Comparison of ENCODE assay signal across 17 cellular contexts in genomic region chr4:73788411-73788810, GRCh38. TPM values are rescaled to one million over a fixed set of nuclear protein-coding genes. Genes with fewer than 3 reads are reported as not detected.
DNase-seq lines count a peak whose midpoint lies in the region; TF ChIP-seq lines count a peak whose summit lies in the region.
"Had no signal": no experiment of that assay in that cellular context is flagged by ENCODE, and none has a peak within 500 bp of the region (broad histone marks: within the 10 kb centered on the region; RNA-seq: fewer than 3 reads in every experiment).

No MANE protein-coding gene starts in this region.

- H4K20me1 ChIP-seq in mammary epithelial cell (ENCODE audit: insufficient read depth, low read length): no peaks in the 10 kb centered on the region

- in situ Hi-C loops in mammary epithelial cell (cut with MboI; ENCODE audit: low sequenced_read_pairs in 2 of 2): no loop called here

- H3K79me2 ChIP-seq in mammary epithelial cell (ENCODE audit: insufficient read depth, low read length): no peaks in the 10 kb centered on the region

- H3K9me3 ChIP-seq in mammary epithelial cell (replicated peaks; ENCODE audit: insufficient read depth, low read length) (no peaks in the 10 kb centered on the region), breast epithelium (peaks cover 0 to 4% of the 10 kb centered on the region in 2 donors), Caco-2 (no peaks in the 10 kb centered on the region)
- H3K9me3 ChIP-seq: A549 had no signal

- CTCF ChIA-PET in mammary epithelial cell (lab: Charles Lee; ENCODE audit: low non-redundant PET): interaction anchor here (1.0 kb wide), 1 partner anchor 116 kb away, joined by 17 read pairs; no protein-coding TSS in a partner anchor
- CTCF ChIA-PET in Caco-2 (lab: Charles Lee): no interaction called here
- CTCF ChIA-PET in activated naive CD4-positive, alpha-beta T cell treated with anti-CD3 and anti-CD28 coated beads, Interleukin-2, amount 10 ng/mL, durations not matched to agents 7 days and 5 days (lab: Charles Lee): no interaction called here

- no peak overlapping the region for H3K27ac ChIP-seq in mammary epithelial cell (ENCODE audit: insufficient read depth, low read depth, low read length)
- H3K27ac ChIP-seq in breast epithelium: no peak overlapping the region
- H3K27ac ChIP-seq: 22Rv1, A549, C4-2B had no signal

- no peaks in the 10 kb centered on the region for H3K36me3 Mint-ChIP-seq in Caco-2 (ENCODE audit: insufficient read depth, unreplicated experiment)
- no peaks in the 10 kb centered on the region for H3K36me3 Mint-ChIP-seq in activated naive CD4-positive, alpha-beta T cell treated with anti-CD3 and anti-CD28 coated beads, Interleukin-2, amount 10 ng/mL, durations not matched to agents 7 days and 5 days

- H2AFZ ChIP-seq in mammary epithelial cell (ENCODE audit: low read depth, low read length): peak overlapping the region; percentile 58

- peaks cover 23% of the 10 kb centered on the region for H3K27me3 Mint-ChIP-seq in Caco-2 (ENCODE audit: insufficient read depth, unreplicated experiment)
- H3K27me3 Mint-ChIP-seq in activated naive CD4-positive, alpha-beta T cell treated with anti-CD3 and anti-CD28 coated beads, Interleukin-2, amount 10 ng/mL, durations not matched to agents 7 days and 5 days: no peaks in the 10 kb centered on the region
- H3K27me3 Mint-ChIP-seq: CD4-positive, alpha-beta T cell had no signal

- DNase-seq in mammary epithelial cell (no peak), breast epithelium (ENCODE audit: low spot score in 2 of 2) (no peak), epidermal melanocyte (ENCODE audit: insufficient read length, low spot score) (peak; percentile 31), foreskin melanocyte (peak; percentile 76), NCI-H146 treated with DMSO at 0.1 percent for 48 hours (lab: John Stamatoyannopoulos, UW; ENCODE audit: unreplicated experiment) (no peak), Caco-2 (no peak)
- DNase-seq in activated naive CD4-positive, alpha-beta T cell treated with anti-CD3 and anti-CD28 coated beads, Interleukin-2, amount 10 ng/mL, durations not matched to agents 7 days and 5 days: no peak
- DNase-seq: AML-193; CD4-positive, alpha-beta T cell; DMS153; DMS79; GDM1; GOT3; H9 had no signal

- BruUV-seq in mammary epithelial cell (replicated peaks; lab: Mats Ljungman, UMichigan): no TSS peak
- no TSS peak for BruUV-seq in Caco-2 (replicated peaks; lab: Mats Ljungman, UMichigan)

- H3K9ac ChIP-seq in mammary epithelial cell (ENCODE audit: insufficient read depth, low read length): no peak overlapping the region

- TF ChIP-seq POLR2A in breast epithelium (IDR thresholded peaks at IDR 0.05): no peak

- H3K4me3 Mint-ChIP-seq in Caco-2 (ENCODE audit: unreplicated experiment): no peak overlapping the region
- no peak overlapping the region for H3K4me3 Mint-ChIP-seq in activated naive CD4-positive, alpha-beta T cell treated with anti-CD3 and anti-CD28 coated beads, Interleukin-2, amount 10 ng/mL, durations not matched to agents 7 days and 5 days
- H3K4me3 Mint-ChIP-seq: CD4-positive, alpha-beta T cell; H9 had no signal

- dilution Hi-C loops in mammary epithelial cell (cut with HindIII; ENCODE audit: low sequenced_read_pairs): no loop called here

- no peaks in the 10 kb centered on the region for H3K9me3 Mint-ChIP-seq in Caco-2 (ENCODE audit: unreplicated experiment)
- H3K9me3 Mint-ChIP-seq in activated naive CD4-positive, alpha-beta T cell treated with anti-CD3 and anti-CD28 coated beads, Interleukin-2, amount 10 ng/mL, durations not matched to agents 7 days and 5 days: no peaks in the 10 kb centered on the region
- H3K9me3 Mint-ChIP-seq: H9 had no signal

- H3K27me3 ChIP-seq in mammary epithelial cell (ENCODE audit: insufficient read depth, low read length) (no peaks in the 10 kb centered on the region), breast epithelium (no peaks in the 10 kb centered on the region), Caco-2 (replicated peaks; ENCODE audit: control insufficient read depth, insufficient read depth, low read length) (no peaks in the 10 kb centered on the region)

- POLR2A ChIA-PET in Caco-2 (lab: Charles Lee): no interaction called here

- H3K4me1 Mint-ChIP-seq in Caco-2 (ENCODE audit: low read depth, unreplicated experiment): no peaks in the 10 kb centered on the region
- H3K4me1 Mint-ChIP-seq in activated naive CD4-positive, alpha-beta T cell treated with anti-CD3 and anti-CD28 coated beads, Interleukin-2, amount 10 ng/mL, durations not matched to agents 7 days and 5 days: no peaks in the 10 kb centered on the region
- H3K4me1 Mint-ChIP-seq: H9 had no signal

- no peaks in the 10 kb centered on the region for H3K4me1 ChIP-seq in mammary epithelial cell (ENCODE audit: insufficient read depth, low read length)
- no peaks in the 10 kb centered on the region for H3K4me1 ChIP-seq in breast epithelium
- H3K4me1 ChIP-seq in Caco-2: no peaks in the 10 kb centered on the region
- H3K4me1 ChIP-seq: A549 had no signal

- WGBS in mammary epithelial cell (ENCODE audit: low coverage, missing lambda C conversion rate): 40% methylated on average over 2 of the region's 2 CpGs

- H3K36me3 ChIP-seq in mammary epithelial cell (ENCODE audit: insufficient read depth, low read length) (no peaks in the 10 kb centered on the region), breast epithelium (no peaks in the 10 kb centered on the region), Caco-2 (ENCODE audit: control insufficient read depth, insufficient read depth, low read length) (no peaks in the 10 kb centered on the region)

- H3K4me2 ChIP-seq in mammary epithelial cell (ENCODE audit: insufficient read depth, low read depth, low read length): no peak overlapping the region
- H3K4me2 ChIP-seq: A549 had no signal

- TF ChIP-seq CTCF in mammary epithelial cell (conservative IDR thresholded peaks at IDR 0.05 in 1 of 2, IDR thresholded peaks at IDR 0.05 in 1 of 2; ENCODE audit: extremely low read depth in 1 of 2, insufficient read depth in 1 of 2, low read depth in 1 of 2, low read length in 2 of 2) (no peak), breast epithelium (IDR thresholded peaks at IDR 0.05) (no peak), Caco-2 (IDR thresholded peaks at IDR 0.05; ENCODE audit: insufficient read depth in 1 of 2, low read depth in 1 of 2, low read length in 1 of 2, severe bottlenecking in 1 of 2, unreplicated experiment in 1 of 2) (no peak)

- intact Hi-C loops in mammary epithelial cell (cut with micrococcal nuclease): no loop called here
- intact Hi-C loops in breast epithelium (cut with DNase I; ENCODE audit: low total_unique reads): no loop called here
- intact Hi-C loops in Caco-2 (cut with micrococcal nuclease; ENCODE audit: unreplicated experiment): no loop called here

- H3K4me3 ChIP-seq in mammary epithelial cell (replicated peaks in 1 of 3; ENCODE audit: insufficient read depth in 1 of 3, low read depth in 2 of 3, low read length in 3 of 3) (no peak overlapping the region), breast epithelium (no peak overlapping the region), Caco-2 (ENCODE audit: low read depth, low read length) (no peak overlapping the region)
- H3K4me3 ChIP-seq: A549 had no signal

- H3K27ac Mint-ChIP-seq in Caco-2 (ENCODE audit: unreplicated experiment): no peak overlapping the region
- no peak overlapping the region for H3K27ac Mint-ChIP-seq in activated naive CD4-positive, alpha-beta T cell treated with anti-CD3 and anti-CD28 coated beads, Interleukin-2, amount 10 ng/mL, durations not matched to agents 7 days and 5 days
- H3K27ac Mint-ChIP-seq: CD4-positive, alpha-beta T cell; H9 had no signal

RNA-seq across cellular contexts. Expression of gene CXCL8, which starts 48.0 kb away (rescaled TPM):
- total RNA-seq in mammary epithelial cell (10 to 100 TPM in 1 of 2 donors, 1 to 10 TPM in 1; 1.0 to 14.0 TPM), breast epithelium (10 to 100 TPM in 1 of 3 donors, 1 to 10 TPM in 1, under 1 TPM in 1; 0.64 to 33.7 (median 2.6) TPM), Caco-2 (2022) (0.18 TPM in 1 of 2 replicates, not detected in the other)
- 5.3 TPM for polyA plus RNA-seq in mammary epithelial cell
- polyA minus RNA-seq in mammary epithelial cell: 12.8 TPM
- total RNA-seq: H9 had no signal

RNA-seq across cellular contexts. Expression of gene CXCL6, which starts 48.1 kb away (rescaled TPM):
- total RNA-seq in mammary epithelial cell: under 1 TPM in 1 of 2 donors, not detected in 1; 0.17 TPM
- polyA plus RNA-seq in mammary epithelial cell: 0.06 TPM
- polyA minus RNA-seq in mammary epithelial cell: not detected
- 1 to 10 TPM in 2 of 3 donors, not detected in 1; 2.2 to 2.9 TPM for total RNA-seq in breast epithelium
- total RNA-seq in Caco-2 (2022): not detected in 2 replicates
- total RNA-seq: CD4-positive, alpha-beta T cell had no signal

Comparison
In these comparisons a context has a peak if more than half of its experiments do, and no peak if none do; other contexts are left out.
1. DNase-seq: peak in epidermal melanocyte (single experiment) and foreskin melanocyte (single experiment); none in mammary epithelial cell (single experiment), breast epithelium (0 of 2), NCI-H146 treated with DMSO at 0.1 percent for 48 hours (single experiment), Caco-2 (0 of 2) and activated naive CD4-positive, alpha-beta T cell treated with anti-CD3 and anti-CD28 coated beads, Interleukin-2, amount 10 ng/mL, durations not matched to agents 7 days and 5 days (single experiment).